In the genomic region with DNA sequence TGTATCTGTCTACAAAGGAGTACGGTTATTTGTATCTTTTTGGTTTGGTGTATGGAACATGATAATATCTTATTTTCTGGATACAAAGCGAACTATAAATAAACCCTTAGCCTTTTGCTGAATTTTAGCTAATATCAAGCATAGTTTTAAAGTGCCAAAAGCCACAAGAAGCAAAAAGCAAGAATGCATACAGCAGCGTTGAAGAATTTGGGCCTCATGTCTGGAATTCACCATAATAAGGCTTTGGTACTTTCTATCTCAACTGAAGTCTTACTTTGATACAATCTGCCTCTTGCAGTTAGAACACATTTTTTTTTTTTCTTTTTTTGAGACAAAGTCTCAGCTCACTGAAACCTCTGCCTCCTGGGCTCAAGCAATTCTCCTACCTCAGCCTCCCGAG, we compare ENCODE assay signal across 22 cellular contexts.
"Had no signal": no experiment of that assay in that cellular context is flagged by ENCODE, and none has a peak within 500 bp of the region (broad histone marks: within the 10 kb centered on the region; RNA-seq: fewer than 3 reads in every experiment).

No MANE protein-coding gene starts in this region.

- H3K4me3 Mint-ChIP-seq: memory B cell; mesothelial cell of epicardium; natural killer cell; neural progenitor cell; stimulated activated effector memory CD8-positive, alpha-beta T cell treated with anti-CD3 and anti-CD28 coated beads, Interleukin-12 subunit alpha, Interleukin-12 subunit beta, amount 100 ng/mL, for 72 hours had no signal

- H3K9me3 Mint-ChIP-seq: memory B cell; mesothelial cell of epicardium; natural killer cell; neural progenitor cell; stimulated activated effector memory CD8-positive, alpha-beta T cell treated with anti-CD3 and anti-CD28 coated beads, Interleukin-12 subunit alpha, Interleukin-12 subunit beta, amount 100 ng/mL, for 72 hours had no signal

- H3K4me3 ChIP-seq: esophagus squamous epithelium, gastrocnemius medialis, left ventricle myocardium inferior, lower lobe of right lung, neural progenitor cell, ovary, right atrium auricular region, smooth muscle cell, suprapubic skin, transverse colon had no signal

- H2AFZ ChIP-seq: neural progenitor cell had no signal

- H3K4me1 Mint-ChIP-seq: memory B cell; natural killer cell; stimulated activated effector memory CD8-positive, alpha-beta T cell treated with anti-CD3 and anti-CD28 coated beads, Interleukin-12 subunit alpha, Interleukin-12 subunit beta, amount 100 ng/mL, for 72 hours had no signal

- H3K9ac ChIP-seq: neural progenitor cell had no signal

- H3K27me3 ChIP-seq: esophagus squamous epithelium, gastrocnemius medialis, neural progenitor cell, ovary, right atrium auricular region, suprapubic skin, transverse colon had no signal

- FAIRE-seq: colon had no signal

- DNase-seq: cerebellar nuclear complex; dermis blood vessel endothelial cell; esophagus squamous epithelium; gastrocnemius medialis; islet precursor cell; left ventricle myocardium inferior; lower lobe of right lung; natural killer cell; nucleus accumbens; ovary; stimulated activated CD4-positive, alpha-beta T cell treated with anti-CD3 and anti-CD28 coated beads, Interleukin-2, amount 100 ng/mL, for 48 hours; stimulated activated CD8-positive, alpha-beta memory T cell treated with anti-CD3 and anti-CD28 coated beads, Interleukin-4, amount 100 ng/mL, for 48 hours; stimulated activated naive CD8-positive, alpha-beta T cell treated with anti-CD3 and anti-CD28 coated beads, Interleukin-15, Interleukin-2, amounts not matched to agents 100 U/mL and 50 U/mL, for 24 hours; transverse colon had no signal

- H3K4me2 ChIP-seq: neural progenitor cell, smooth muscle cell had no signal

- H3K9me3 ChIP-seq: esophagus squamous epithelium, gastrocnemius medialis, left ventricle myocardium inferior, lower lobe of right lung, ovary, right atrium auricular region, suprapubic skin, transverse colon had no signal

- H3K27ac ChIP-seq: esophagus squamous epithelium, gastrocnemius medialis, left ventricle myocardium inferior, lower lobe of right lung, neural progenitor cell, ovary, right atrium auricular region, suprapubic skin, transverse colon had no signal

- H3K36me3 ChIP-seq: esophagus squamous epithelium, gastrocnemius medialis, left ventricle myocardium inferior, lower lobe of right lung, neural progenitor cell, ovary, right atrium auricular region, suprapubic skin, transverse colon had no signal

- H3K27me3 Mint-ChIP-seq: memory B cell had no signal

- H3K36me3 Mint-ChIP-seq: memory B cell; mesothelial cell of epicardium; natural killer cell; neural progenitor cell; stimulated activated effector memory CD8-positive, alpha-beta T cell treated with anti-CD3 and anti-CD28 coated beads, Interleukin-12 subunit alpha, Interleukin-12 subunit beta, amount 100 ng/mL, for 72 hours had no signal

- ATAC-seq: gastrocnemius medialis; lower lobe of right lung; natural killer cell; stimulated activated effector memory CD8-positive, alpha-beta T cell treated with anti-CD3 and anti-CD28 coated beads, Interleukin-12 subunit alpha, Interleukin-12 subunit beta, amount 100 ng/mL, for 72 hours; stimulated activated naive CD8-positive, alpha-beta T cell treated with anti-CD3 and anti-CD28 coated beads, Interleukin-15, Interleukin-2, amounts not matched to agents 100 U/mL and 50 U/mL, for 24 hours had no signal

- H3K27ac Mint-ChIP-seq: memory B cell; mesothelial cell of epicardium; natural killer cell; neural progenitor cell; stimulated activated effector memory CD8-positive, alpha-beta T cell treated with anti-CD3 and anti-CD28 coated beads, Interleukin-12 subunit alpha, Interleukin-12 subunit beta, amount 100 ng/mL, for 72 hours had no signal

- H3K4me1 ChIP-seq: gastrocnemius medialis, left ventricle myocardium inferior, lower lobe of right lung, neural progenitor cell, right atrium auricular region, suprapubic skin, transverse colon had no signal
